Comparison of ENCODE assay signal across 8 cellular contexts in genomic region chr12:124509676-124510300, GRCh38. TPM values are rescaled to one million over a fixed set of nuclear protein-coding genes. Genes with fewer than 3 reads are reported as not detected.
DNase-seq lines count a peak whose midpoint lies in the region; ATAC-seq lines count a peak whose summit lies in the region.

No MANE protein-coding gene starts in this region.

- peak overlapping the region; percentile 9 for H3K27ac ChIP-seq in ectodermal cell (ENCODE audit: insufficient read depth, low read depth, low read length, poor library complexity, severe bottlenecking)
- H3K27ac ChIP-seq in mesodermal cell (ENCODE audit: low read depth, low read length, severe bottlenecking): peak overlapping the region; percentile 79

- 59 to 62% methylated on average over 16 of the region's 16 CpGs for WGBS in ectodermal cell, 2 experiments
- 48 to 65% methylated on average over 15 to 16 of the region's 16 CpGs for WGBS in mesodermal cell (ENCODE audit: insufficient coverage in 2 of 2), 2 experiments

- ATAC-seq in HG02763 (IDR thresholded peaks at IDR 0.05; ENCODE audit: unreplicated experiment) (no peak), HG03439 (IDR thresholded peaks at IDR 0.05; ENCODE audit: unreplicated experiment) (no peak)

- H3K9me3 ChIP-seq in ectodermal cell (ENCODE audit: control insufficient read depth, low read length) (no peaks in the 10 kb centered on the region), mesodermal cell (ENCODE audit: control insufficient read depth, low read length) (no peaks in the 10 kb centered on the region)

- no peaks in the 10 kb centered on the region for H3K27me3 ChIP-seq in ectodermal cell (ENCODE audit: control insufficient read depth, insufficient read depth, low read length, poor library complexity, severe bottlenecking)

- H3K4me3 ChIP-seq in ectodermal cell (ENCODE audit: insufficient read depth, low read depth, low read length) (no peak overlapping the region), mesodermal cell (ENCODE audit: extremely low read depth, insufficient read depth, low read length, poor library complexity, severe bottlenecking) (no peak overlapping the region)

- H3K36me3 ChIP-seq in ectodermal cell (ENCODE audit: control insufficient read depth, insufficient read depth, low read length) (peaks cover 3% of the 10 kb centered on the region), mesodermal cell (ENCODE audit: control insufficient read depth, insufficient read depth, low read length) (peaks cover 13% of the 10 kb centered on the region)

- H3K4me1 ChIP-seq in ectodermal cell (ENCODE audit: control insufficient read depth, insufficient read depth, low read length): peaks cover 69% of the 10 kb centered on the region
- H3K4me1 ChIP-seq in mesodermal cell (ENCODE audit: control insufficient read depth, insufficient read depth, low read length, poor library complexity, severe bottlenecking): peaks cover 45% of the 10 kb centered on the region

- DNase-seq in NCI-H2196 (lab: John Stamatoyannopoulos, UW; ENCODE audit: unreplicated experiment): peak; percentile 13
- no peak for DNase-seq in NCI-H2196 treated with DMSO at 0.1 percent for 48 hours (lab: John Stamatoyannopoulos, UW; ENCODE audit: unreplicated experiment)
- no peak for DNase-seq in activated CD4-positive, alpha-beta T cell treated with anti-CD3 and anti-CD28 coated beads, Interleukin-2, amount 50 U/mL, for 1 hour
- no peak for DNase-seq in NCI-H524 treated with DMSO at 0.1 percent for 48 hours (lab: John Stamatoyannopoulos, UW)

RNA-seq across cellular contexts. Expression of gene NCOR2, which starts 57.6 kb away (rescaled TPM):
- polyA plus RNA-seq in ectodermal cell (2013, experiment 1 of 4): 119 TPM
- 111 TPM for polyA plus RNA-seq in ectodermal cell (2013, experiment 2 of 4)
- 112 TPM for polyA plus RNA-seq in ectodermal cell (2013, experiment 3 of 4)
- polyA plus RNA-seq in ectodermal cell (2013, experiment 4 of 4): 113 TPM
- polyA plus RNA-seq in mesodermal cell (2013, experiment 1 of 2): 156 TPM
- 115 TPM for polyA plus RNA-seq in mesodermal cell (2013, experiment 2 of 2)
